8 cellular contexts compared by ENCODE assay signal in the genomic region with DNA sequence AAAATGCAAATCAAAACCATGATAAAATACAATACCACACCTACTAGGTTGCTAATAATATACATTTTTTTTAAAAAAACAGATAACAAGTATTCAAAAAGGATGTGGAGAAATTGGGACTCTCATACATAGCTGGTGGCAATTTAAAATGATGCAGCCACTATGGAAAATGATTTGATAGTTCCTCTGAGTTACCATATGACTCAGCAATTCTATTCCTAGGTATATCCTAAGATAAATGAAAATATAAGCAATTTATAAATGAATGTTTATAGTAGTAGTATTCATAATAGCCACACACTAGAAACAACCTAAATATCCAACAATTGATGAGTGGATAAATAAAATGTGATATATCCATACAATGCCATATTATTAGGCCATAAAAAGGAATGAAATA.
"Had no signal": no experiment of that assay in that cellular context is flagged by ENCODE, and none has a peak within 500 bp of the region (broad histone marks: within the 10 kb centered on the region; RNA-seq: fewer than 3 reads in every experiment).

No MANE protein-coding gene starts in this region.

- H3K27ac ChIP-seq: KMS-11 had no signal

- H3K4me3 ChIP-seq: GM23338, HAP-1 had no signal

- ATAC-seq: GM23338, HCT116 had no signal

- H3K9ac ChIP-seq: KMS-11 had no signal

- H3K4me2 ChIP-seq: GM23338, KMS-11 had no signal

- DNase-seq: H7, KBM-7 had no signal

- H3K9me3 ChIP-seq: HAP-1 had no signal

- H3K4me1 ChIP-seq: HAP-1 had no signal

- FAIRE-seq: H1, HTR-8/SVneo had no signal

- H3K36me3 ChIP-seq: HAP-1 had no signal

- H2AFZ ChIP-seq: GM23338 had no signal
